In genomic region chr1:99737016-99737415, GRCh38 we compare ENCODE assay signal across 9 cellular contexts. TPM values are rescaled to one million over a fixed set of nuclear protein-coding genes. Genes with fewer than 3 reads are reported as not detected.
DNase-seq lines count a peak whose midpoint lies in the region; ATAC-seq, FAIRE-seq and TF ChIP-seq lines count a peak whose summit lies in the region.
"Had no signal": no experiment of that assay in that cellular context is flagged by ENCODE, and none has a peak within 500 bp of the region (broad histone marks: within the 10 kb centered on the region; RNA-seq: fewer than 3 reads in every experiment).

No MANE protein-coding gene starts in this region.

- no peaks in the 10 kb centered on the region for H3K27me3 ChIP-seq in bronchial epithelial cell (ENCODE audit: control insufficient read depth, insufficient read depth, low read length)
- H3K27me3 ChIP-seq: BLaER1 treated with 17β-estradiol and CSF1 and Interleukin-3, amounts not matched to agents 10 nM and 100 nM had no signal

- no peak for FAIRE-seq in bronchial epithelial cell (lab: Jason Lieb, UNC)

- TF ChIP-seq CTCF in bronchial epithelial cell (IDR thresholded peaks at IDR 0.05; ENCODE audit: insufficient read depth, low read length, severe bottlenecking), result peak; percentile 45

- ATAC-seq in HG03196 (IDR thresholded peaks at IDR 0.05; ENCODE audit: unreplicated experiment) (no peak), GM19035 (IDR thresholded peaks at IDR 0.05; ENCODE audit: unreplicated experiment) (no peak), HG02885 (IDR thresholded peaks at IDR 0.05; ENCODE audit: poor library complexity, unreplicated experiment) (no peak)

- no peak overlapping the region for H3K4me3 ChIP-seq in bronchial epithelial cell (ENCODE audit: low read depth, low read length)
- H3K4me3 ChIP-seq: BLaER1 treated with 17β-estradiol and CSF1 and Interleukin-3, amounts not matched to agents 10 nM and 100 nM had no signal

- DNase-seq in NCI-H345 (lab: John Stamatoyannopoulos, UW), result peak; percentile 9
- DNase-seq in NCI-H345 treated with DMSO at 0.1 percent for 48 hours (lab: John Stamatoyannopoulos, UW; ENCODE audit: unreplicated experiment), result no peak
- peak; percentile 36 for DNase-seq in NCI-H2227 treated with DMSO at 0.1 percent for 48 hours (lab: John Stamatoyannopoulos, UW)
- DNase-seq in bronchial epithelial cell (ENCODE audit: low read depth), result peak; percentile 51
- DNase-seq in left kidney (ENCODE audit: low read depth, low spot score), result peak; percentile 73

- peaks cover 1% of the 10 kb centered on the region for H3K36me3 ChIP-seq in bronchial epithelial cell (ENCODE audit: control insufficient read depth, insufficient read depth, low read length)
- H3K36me3 ChIP-seq: BLaER1 treated with 17β-estradiol and CSF1 and Interleukin-3, amounts not matched to agents 10 nM and 100 nM had no signal

RNA-seq across cellular contexts. Expression of gene FRRS1, which starts 29.4 kb away (rescaled TPM):
- 23.4 and 28.3 TPM in 2 replicates for total RNA-seq in bronchial epithelial cell
